27 cellular contexts compared by ENCODE assay signal in genomic region chr17:5943232-5943631, GRCh38.
"Had no signal": no experiment of that assay in that cellular context is flagged by ENCODE, and none has a peak within 500 bp of the region (broad histone marks: within the 10 kb centered on the region; RNA-seq: fewer than 3 reads in every experiment).

No MANE protein-coding gene starts in this region.

- H3K36me3 ChIP-seq: brain microvascular endothelial cell, right atrium auricular region, suprapubic skin, tibial artery, upper lobe of right lung had no signal

- H3K4me3 ChIP-seq: right atrium auricular region, suprapubic skin, tibial artery, upper lobe of right lung had no signal

- H3K27me3 ChIP-seq: brain microvascular endothelial cell, right atrium auricular region, upper lobe of right lung had no signal

- ATAC-seq: effector memory CD8-positive, alpha-beta T cell; esophagus mucosa; left colon; stimulated activated naive B cell treated with anti-CD40 and anti-IgM and Interleukin-4, amounts not matched to agents 10 μg/mL and 1 μg/mL and 100 μg/mL, for 72 hours; upper lobe of right lung had no signal

- H3K27ac ChIP-seq: brain microvascular endothelial cell, right atrium auricular region, suprapubic skin, tibial artery, upper lobe of right lung, VCaP had no signal

- FAIRE-seq: astrocyte, kidney had no signal

- H3K4me1 ChIP-seq: right atrium auricular region, suprapubic skin, tibial artery, upper lobe of right lung had no signal

- DNase-seq: activated CD4-positive, alpha-beta T cell treated with anti-CD3 and anti-CD28 coated beads for 4 hours; activated CD4-positive, alpha-beta T cell treated with anti-CD3 and anti-CD28 coated beads, Interleukin-2, amount 50 U/mL, for 48 hours; activated CD8-positive, alpha-beta memory T cell treated with anti-CD3 and anti-CD28 coated beads for 24 hours; activated effector memory CD4-positive, alpha-beta T cell treated with Interleukin-2 at 50 U/mL for 16 hours; activated naive CD4-positive, alpha-beta T cell treated with anti-CD3 and anti-CD28 coated beads, Interleukin-2, amount 10 ng/mL, durations not matched to agents 7 days and 5 days; activated naive CD8-positive, alpha-beta T cell treated with anti-CD3 and anti-CD28 coated beads, Interleukin-2, amount 10 ng/mL, durations not matched to agents 7 days and 5 days; amniotic stem cell; brain microvascular endothelial cell; cortex of kidney; effector memory CD8-positive, alpha-beta T cell; foreskin fibroblast; hypothalamus; immature natural killer cell; kidney; left colon; mammary epithelial cell; naive B cell; stimulated activated CD4-positive, alpha-beta T cell treated with anti-CD3 and anti-CD28 coated beads, Interleukin-15, amount 100 ng/mL, for 24 hours; stimulated activated CD4-positive, alpha-beta T cell treated with anti-CD3 and anti-CD28 coated beads, Interleukin-2, amount 100 ng/mL, for 24 hours; stimulated activated naive B cell treated with anti-CD40 and anti-IgM and Interleukin-4, amounts not matched to agents 10 μg/mL and 1 μg/mL and 100 μg/mL, for 72 hours; tibial artery; upper lobe of right lung had no signal

- H3K9me3 ChIP-seq: suprapubic skin, tibial artery, upper lobe of right lung had no signal
